In genomic region chr19:38899447-38900219, GRCh38 we compare ENCODE assay signal across 1 cellular context.
A peak's percentile ranks its signal among the peaks of the same experiment; 100 is the strongest.
TF ChIP-seq lines count a peak whose summit lies in the region.

Gene NFKBIB (plus strand): TSS chr19:38899969. CDS start chr19:38900033, 64 bp downstream.
Gene SIRT2 (minus strand): TSS chr19:38899618. CDS start chr19:38899521, 97 bp downstream.

TF ChIP-seq in K562, 482 proteins besides CTCF, POLR2A, EP300 and RAD21 (continued from another document and continues in another):
- no peak for TF ChIP-seq CHD7 (IDR thresholded peaks at IDR 0.05; ENCODE audit: low read depth, low read length)
- peak in 1 of 2 experiments; percentile 95 for TF ChIP-seq AFF1 (IDR thresholded peaks at IDR 0.05; ENCODE audit: low read depth in 1 of 2, partially characterized antibody in 2 of 2)
- TF ChIP-seq ATF1 (CRISPR knock-in tag; IDR thresholded peaks at IDR 0.05), result peak; percentile 68
- peak; percentile 99 for TF ChIP-seq ATF1 (tag; IDR thresholded peaks at IDR 0.05)
- TF ChIP-seq ZNF174 (CRISPR knock-in tag; IDR thresholded peaks at IDR 0.05), result no peak
- TF ChIP-seq PRDM10 (IDR thresholded peaks at IDR 0.05; ENCODE audit: partially characterized antibody), result peak; percentile 92
- TF ChIP-seq GATAD2A (IDR thresholded peaks at IDR 0.05), result 0 out of 2 replicates have a peak, but pooled peaks have one; percentile 61
- TF ChIP-seq ZNF324 (CRISPR knock-in tag; IDR thresholded peaks at IDR 0.05), result no peak
- TF ChIP-seq FOSL1 (tag; conservative IDR thresholded peaks at IDR 0.05), result peak; percentile 32; the same call in 1 of the 2 replicates
- TF ChIP-seq KLF10 (CRISPR knock-in tag; IDR thresholded peaks at IDR 0.05), result no peak
- TF ChIP-seq DIDO1 (tag; IDR thresholded peaks at IDR 0.05; ENCODE audit: low read depth), result 0 out of 2 replicates have a peak, but pooled peaks have one; percentile 13
- TF ChIP-seq, protein P1, sequence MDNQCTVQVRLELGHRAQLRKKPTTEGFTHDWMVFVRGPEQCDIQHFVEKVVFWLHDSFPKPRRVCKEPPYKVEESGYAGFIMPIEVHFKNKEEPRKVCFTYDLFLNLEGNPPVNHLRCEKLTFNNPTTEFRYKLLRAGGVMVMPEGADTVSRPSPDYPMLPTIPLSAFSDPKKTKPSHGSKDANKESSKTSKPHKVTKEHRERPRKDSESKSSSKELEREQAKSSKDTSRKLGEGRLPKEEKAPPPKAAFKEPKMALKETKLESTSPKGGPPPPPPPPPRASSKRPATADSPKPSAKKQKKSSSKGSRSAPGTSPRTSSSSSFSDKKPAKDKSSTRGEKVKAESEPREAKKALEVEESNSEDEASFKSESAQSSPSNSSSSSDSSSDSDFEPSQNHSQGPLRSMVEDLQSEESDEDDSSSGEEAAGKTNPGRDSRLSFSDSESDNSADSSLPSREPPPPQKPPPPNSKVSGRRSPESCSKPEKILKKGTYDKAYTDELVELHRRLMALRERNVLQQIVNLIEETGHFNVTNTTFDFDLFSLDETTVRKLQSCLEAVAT (IDR thresholded peaks at IDR 0.05), result no peak; a peak in 1 of 4 replicates
- TF ChIP-seq PCBP2 (IDR thresholded peaks at IDR 0.05; ENCODE audit: low read depth, low read length, poor library complexity, severe bottlenecking), result no peak
- peak; percentile 64; the same call in 1 of the 2 replicates for TF ChIP-seq HIVEP1 (CRISPR knock-in tag; IDR thresholded peaks at IDR 0.05)
- no peak for TF ChIP-seq ADNP (tag; IDR thresholded peaks at IDR 0.05)
- peak; percentile 78 for TF ChIP-seq L3MBTL2 (IDR thresholded peaks at IDR 0.05)
- peak; percentile 10 to 78; a peak in 2 of 4 replicates for TF ChIP-seq TBL1XR1 (IDR thresholded peaks at IDR 0.05; ENCODE audit: low read length in 2 of 2)
- TF ChIP-seq DMBX1 (CRISPR knock-in tag; IDR thresholded peaks at IDR 0.05; ENCODE audit: borderline replicate concordance), result peak; percentile 69; the same call in 1 of the 2 replicates
- TF ChIP-seq, protein P2, sequence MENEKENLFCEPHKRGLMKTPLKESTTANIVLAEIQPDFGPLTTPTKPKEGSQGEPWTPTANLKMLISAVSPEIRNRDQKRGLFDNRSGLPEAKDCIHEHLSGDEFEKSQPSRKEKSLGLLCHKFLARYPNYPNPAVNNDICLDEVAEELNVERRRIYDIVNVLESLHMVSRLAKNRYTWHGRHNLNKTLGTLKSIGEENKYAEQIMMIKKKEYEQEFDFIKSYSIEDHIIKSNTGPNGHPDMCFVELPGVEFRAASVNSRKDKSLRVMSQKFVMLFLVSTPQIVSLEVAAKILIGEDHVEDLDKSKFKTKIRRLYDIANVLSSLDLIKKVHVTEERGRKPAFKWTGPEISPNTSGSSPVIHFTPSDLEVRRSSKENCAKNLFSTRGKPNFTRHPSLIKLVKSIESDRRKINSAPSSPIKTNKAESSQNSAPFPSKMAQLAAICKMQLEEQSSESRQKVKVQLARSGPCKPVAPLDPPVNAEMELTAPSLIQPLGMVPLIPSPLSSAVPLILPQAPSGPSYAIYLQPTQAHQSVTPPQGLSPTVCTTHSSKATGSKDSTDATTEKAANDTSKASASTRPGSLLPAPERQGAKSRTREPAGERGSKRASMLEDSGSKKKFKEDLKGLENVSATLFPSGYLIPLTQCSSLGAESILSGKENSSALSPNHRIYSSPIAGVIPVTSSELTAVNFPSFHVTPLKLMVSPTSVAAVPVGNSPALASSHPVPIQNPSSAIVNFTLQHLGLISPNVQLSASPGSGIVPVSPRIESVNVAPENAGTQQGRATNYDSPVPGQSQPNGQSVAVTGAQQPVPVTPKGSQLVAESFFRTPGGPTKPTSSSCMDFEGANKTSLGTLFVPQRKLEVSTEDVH (IDR thresholded peaks at IDR 0.05; ENCODE audit: low read depth, partially characterized antibody), result peak; percentile 96
- TF ChIP-seq, protein P3, sequence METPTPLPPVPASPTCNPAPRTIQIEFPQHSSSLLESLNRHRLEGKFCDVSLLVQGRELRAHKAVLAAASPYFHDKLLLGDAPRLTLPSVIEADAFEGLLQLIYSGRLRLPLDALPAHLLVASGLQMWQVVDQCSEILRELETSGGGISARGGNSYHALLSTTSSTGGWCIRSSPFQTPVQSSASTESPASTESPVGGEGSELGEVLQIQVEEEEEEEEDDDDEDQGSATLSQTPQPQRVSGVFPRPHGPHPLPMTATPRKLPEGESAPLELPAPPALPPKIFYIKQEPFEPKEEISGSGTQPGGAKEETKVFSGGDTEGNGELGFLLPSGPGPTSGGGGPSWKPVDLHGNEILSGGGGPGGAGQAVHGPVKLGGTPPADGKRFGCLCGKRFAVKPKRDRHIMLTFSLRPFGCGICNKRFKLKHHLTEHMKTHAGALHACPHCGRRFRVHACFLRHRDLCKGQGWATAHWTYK (CRISPR knock-in tag; IDR thresholded peaks at IDR 0.05), result no peak
- TF ChIP-seq, protein P4, sequence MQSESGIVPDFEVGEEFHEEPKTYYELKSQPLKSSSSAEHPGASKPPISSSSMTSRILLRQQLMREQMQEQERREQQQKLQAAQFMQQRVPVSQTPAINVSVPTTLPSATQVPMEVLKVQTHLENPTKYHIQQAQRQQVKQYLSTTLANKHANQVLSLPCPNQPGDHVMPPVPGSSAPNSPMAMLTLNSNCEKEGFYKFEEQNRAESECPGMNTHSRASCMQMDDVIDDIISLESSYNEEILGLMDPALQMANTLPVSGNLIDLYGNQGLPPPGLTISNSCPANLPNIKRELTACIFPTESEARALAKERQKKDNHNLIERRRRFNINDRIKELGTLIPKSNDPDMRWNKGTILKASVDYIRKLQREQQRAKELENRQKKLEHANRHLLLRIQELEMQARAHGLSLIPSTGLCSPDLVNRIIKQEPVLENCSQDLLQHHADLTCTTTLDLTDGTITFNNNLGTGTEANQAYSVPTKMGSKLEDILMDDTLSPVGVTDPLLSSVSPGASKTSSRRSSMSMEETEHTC (IDR thresholded peaks at IDR 0.05), result peak; percentile 51
- no peak for TF ChIP-seq GTF2B (IDR thresholded peaks at IDR 0.05; ENCODE audit: extremely low read depth, insufficient read length)
- TF ChIP-seq ZBTB8A (IDR thresholded peaks at IDR 0.05; ENCODE audit: partially characterized antibody), result no peak
